ENCODE assay signal across 25 cellular contexts in the genomic region with DNA sequence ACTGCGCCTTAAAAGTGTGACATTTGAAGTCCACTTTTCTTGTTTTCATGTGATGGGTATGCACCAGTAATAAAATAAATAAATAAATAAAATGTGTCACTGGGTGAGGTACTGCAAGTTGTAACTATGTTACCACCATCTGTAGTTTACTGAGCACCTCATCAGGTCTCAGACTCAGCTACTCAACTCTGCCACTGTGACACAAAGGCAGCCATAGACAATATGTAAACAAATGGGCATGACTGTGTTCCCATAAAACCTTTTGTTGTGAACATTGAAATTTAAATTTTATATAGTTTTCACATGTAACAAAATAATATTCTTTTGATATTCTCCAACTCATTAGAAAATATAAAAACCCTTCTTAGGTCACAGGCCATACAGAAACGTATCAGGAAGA.
DNase-seq lines count a peak whose midpoint lies in the region; ATAC-seq and TF ChIP-seq lines count a peak whose summit lies in the region.
"Had no signal": no experiment of that assay in that cellular context is flagged by ENCODE, and none has a peak within 500 bp of the region (broad histone marks: within the 10 kb centered on the region; RNA-seq: fewer than 3 reads in every experiment).

No MANE protein-coding gene starts in this region.

- POLR2A ChIA-PET in PC-3 (lab: Charles Lee; ENCODE audit: unreplicated experiment) = no interaction called here

- H3K27me3 ChIP-seq in PC-3 (ENCODE audit: low read length) = no peaks in the 10 kb centered on the region
- H3K27me3 ChIP-seq: BE2C, BLaER1 had no signal

- TF ChIP-seq CTCF in PC-3 (conservative IDR thresholded peaks at IDR 0.05; ENCODE audit: low read depth, low read length) (no peak), VCaP (conservative IDR thresholded peaks at IDR 0.05) (no peak)

- H4K20me1 ChIP-seq in PC-3 (ENCODE audit: low read length) = no peaks in the 10 kb centered on the region
- H4K20me1 ChIP-seq: BLaER1 had no signal

- H3K36me3 ChIP-seq in PC-3 (ENCODE audit: low read depth, low read length) = no peaks in the 10 kb centered on the region

- DNase-seq in NCI-H1105 treated with DMSO at 0.1 percent for 48 hours (lab: John Stamatoyannopoulos, UW) = peak; percentile 46
- DNase-seq in NCI-H1105 (lab: John Stamatoyannopoulos, UW) = no peak
- DNase-seq in NCI-H82 (lab: John Stamatoyannopoulos, UW) = peak; percentile 55
- no peak for DNase-seq in NCI-H82 treated with DMSO at 0.1 percent for 48 hours (lab: John Stamatoyannopoulos, UW; ENCODE audit: unreplicated experiment)
- peak; percentile 11 for DNase-seq in PC-3
- DNase-seq in activated CD8-positive, alpha-beta memory T cell treated with anti-CD3 and anti-CD28 coated beads for 24 hours = no peak
- no peak for DNase-seq in NCI-H1694 (lab: John Stamatoyannopoulos, UW)
- DNase-seq: 8988T; ACHN; BE2C; C1 segment of cervical spinal cord; CD4-positive, alpha-beta memory T cell; CD4-positive, CD25-positive, alpha-beta regulatory T cell; CD8-positive, alpha-beta memory T cell; COR-L47; DMS 273 treated with DMSO at 0.1 percent for 48 hours; DMS153; DMS53; DMS79; DND-41; EL; GDM1 had no signal

- CTCF ChIA-PET in PC-3 (lab: Charles Lee) = no interaction called here

- H3K4me3 ChIP-seq in PC-3 (ENCODE audit: low read length) = no peak overlapping the region
- H3K4me3 ChIP-seq: BLaER1, GM12878 had no signal

- ATAC-seq in PC-3 = peak; percentile 31; the same call in 1 of the 2 replicates
- ATAC-seq: GM12878 had no signal

- H3F3A ChIP-seq in PC-3 (ENCODE audit: low read length, unreplicated experiment) = no peaks in the 10 kb centered on the region

- H3K27ac ChIP-seq in PC-3 (ENCODE audit: low read length) = no peak overlapping the region
- peak overlapping the region; percentile 99 for H3K27ac ChIP-seq in VCaP
- H3K27ac ChIP-seq: BLaER1 had no signal

- H3K9me3 ChIP-seq in PC-3 (ENCODE audit: low read length) = no peaks in the 10 kb centered on the region
- H3K9me3 ChIP-seq: BE2C, BLaER1 had no signal

- no peak overlapping the region for H3K9ac ChIP-seq in PC-3 (ENCODE audit: low read length)
- H3K9ac ChIP-seq: BLaER1 had no signal

- no peaks in the 10 kb centered on the region for H3K9me2 ChIP-seq in PC-3 (replicated peaks; ENCODE audit: low read length)

- intact Hi-C loops in PC-3 (cut with micrococcal nuclease) = no loop called here

- H3K4me1 ChIP-seq in PC-3 (ENCODE audit: insufficient read depth, low read length) = peaks cover 20% of the 10 kb centered on the region

- H3K79me2 ChIP-seq in PC-3 (ENCODE audit: low read length) = no peaks in the 10 kb centered on the region

- no TSS peak for BruUV-seq in PC-3 (replicated peaks; lab: Mats Ljungman, UMichigan)

- H2AFZ ChIP-seq in PC-3 (ENCODE audit: low read length) = no peak overlapping the region

- no peak overlapping the region for H3K4me2 ChIP-seq in PC-3 (ENCODE audit: low read length)
- H3K4me2 ChIP-seq: BLaER1 had no signal

Comparison
In these comparisons a context has a peak if more than half of its experiments do, and no peak if none do; other contexts are left out.
1. DNase-seq: peak in NCI-H1105 treated with DMSO at 0.1 percent for 48 hours (single experiment), NCI-H82 (single experiment) and PC-3 (single experiment); none in NCI-H1105 (single experiment), NCI-H82 treated with DMSO at 0.1 percent for 48 hours (single experiment), activated CD8-positive, alpha-beta memory T cell treated with anti-CD3 and anti-CD28 coated beads for 24 hours (single experiment) and NCI-H1694 (single experiment).